22 cellular contexts compared by ENCODE assay signal in the genomic region with DNA sequence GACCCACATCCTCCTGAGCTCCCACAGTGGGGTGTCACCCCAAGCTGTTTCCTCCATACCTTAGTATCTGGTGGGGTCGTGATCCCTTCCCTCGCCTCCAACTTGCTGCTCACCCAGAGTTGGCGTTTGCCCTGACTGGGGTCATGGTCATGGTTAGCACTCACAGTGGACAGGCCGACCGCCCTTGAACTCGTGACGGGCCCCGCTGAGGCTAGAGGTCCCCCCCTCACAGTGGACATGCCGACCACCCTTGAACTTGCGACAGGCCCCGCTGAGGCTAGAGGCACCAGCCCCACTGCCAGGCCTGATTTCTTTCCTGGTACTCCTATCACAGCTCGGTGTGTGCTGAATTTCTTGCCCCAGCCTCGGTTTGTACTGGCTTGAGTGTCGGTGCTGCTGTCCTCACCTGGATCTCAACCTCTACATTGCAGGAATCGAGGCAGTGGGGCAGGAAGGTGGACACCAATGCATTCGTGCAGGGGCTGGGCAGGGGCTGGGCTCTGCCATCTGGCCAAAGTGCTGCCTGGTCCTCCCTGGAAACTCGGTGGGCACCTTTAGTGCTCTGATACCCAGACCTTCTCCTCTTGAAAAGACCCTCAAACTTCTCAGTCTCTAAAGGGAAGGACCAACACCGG. TPM values are rescaled to one million over a fixed set of nuclear protein-coding genes. Genes with fewer than 3 reads are reported as not detected.
A peak's percentile ranks its signal among the peaks of the same experiment; 100 is the strongest.
DNase-seq lines count a peak whose midpoint lies in the region; ATAC-seq, FAIRE-seq and TF ChIP-seq lines count a peak whose summit lies in the region.
"Had no signal": no experiment of that assay in that cellular context is flagged by ENCODE, and none has a peak within 500 bp of the region (broad histone marks: within the 10 kb centered on the region; RNA-seq: fewer than 3 reads in every experiment).

No MANE protein-coding gene starts in this region.

- peak; percentile 5 for ATAC-seq in stimulated activated effector memory CD8-positive, alpha-beta T cell treated with anti-CD3 and anti-CD28 coated beads, Interleukin-12 subunit alpha, Interleukin-12 subunit beta, amount 100 ng/mL, for 72 hours
- ATAC-seq in GM21526 (IDR thresholded peaks at IDR 0.05; ENCODE audit: low FRiP score, unreplicated experiment), result no peak
- ATAC-seq: GM23338, HCT116 had no signal

- no peaks in the 10 kb centered on the region for H3K4me1 Mint-ChIP-seq in stimulated activated effector memory CD8-positive, alpha-beta T cell treated with anti-CD3 and anti-CD28 coated beads, Interleukin-12 subunit alpha, Interleukin-12 subunit beta, amount 100 ng/mL, for 72 hours
- peaks cover 14 to 15% of the 10 kb centered on the region in 2 experiments for H3K4me1 Mint-ChIP-seq in H9
- H3K4me1 Mint-ChIP-seq: CD4-positive, CD25-positive, alpha-beta regulatory T cell; CD8-positive, alpha-beta memory T cell had no signal

- H3K27ac ChIP-seq in kidney (ENCODE audit: low read depth in 2 of 2, low read length in 2 of 2) (no peak overlapping the region), parathyroid adenoma (peak overlapping the region; percentile 99), H9 (ENCODE audit: insufficient read length, low read depth, low read length) (no peak overlapping the region)

- H4K5ac ChIP-seq in H9 (ENCODE audit: insufficient read length, low read depth, low read length), result no peak overlapping the region

- no peak overlapping the region for H2BK15ac ChIP-seq in H9 (ENCODE audit: low read depth, low read length)

- H2BK12ac ChIP-seq in H9 (ENCODE audit: insufficient read length, low read depth, low read length), result no peak overlapping the region

- no peak overlapping the region for H3K9ac ChIP-seq in kidney (ENCODE audit: low read length in 2 of 2)
- H3K9ac ChIP-seq in parathyroid adenoma, result no peak overlapping the region
- no peak overlapping the region for H3K9ac ChIP-seq in H9 (ENCODE audit: extremely low read depth, insufficient read length, low read length)

- TF ChIP-seq CTCF in kidney (IDR thresholded peaks at IDR 0.05; ENCODE audit: borderline replicate concordance, extremely low read depth, insufficient read depth), result no peak
- TF ChIP-seq CTCF in parathyroid adenoma (IDR thresholded peaks at IDR 0.05), result no peak
- TF ChIP-seq CTCF in H9 (conservative IDR thresholded peaks at IDR 0.05), result no peak
- no peak for TF ChIP-seq CTCF in GM10266 (IDR thresholded peaks at IDR 0.05; ENCODE audit: control insufficient read depth, insufficient read depth, low read depth, missing control alignments)

- H3K4ac ChIP-seq in H9 (ENCODE audit: low read depth, low read length), result no peak overlapping the region

- H3K56ac ChIP-seq in H9 (ENCODE audit: insufficient read length, low read depth, low read length), result no peak overlapping the region

- no peaks in the 10 kb centered on the region for H3K9me3 Mint-ChIP-seq in stimulated activated effector memory CD8-positive, alpha-beta T cell treated with anti-CD3 and anti-CD28 coated beads, Interleukin-12 subunit alpha, Interleukin-12 subunit beta, amount 100 ng/mL, for 72 hours
- no peaks in the 10 kb centered on the region for H3K9me3 Mint-ChIP-seq in H9
- H3K9me3 Mint-ChIP-seq: CD4-positive, CD25-positive, alpha-beta regulatory T cell; CD8-positive, alpha-beta memory T cell; GM23338 had no signal

- H2AFZ ChIP-seq in parathyroid adenoma (no peak overlapping the region), H9 (ENCODE audit: low read length) (no peak overlapping the region)
- H2AFZ ChIP-seq: GM23338 had no signal

- no peak overlapping the region for H3T11ph ChIP-seq in H9 (ENCODE audit: low read length)

- no peaks in the 10 kb centered on the region for H3K36me3 ChIP-seq in kidney (ENCODE audit: control insufficient read depth in 1 of 2, insufficient read depth in 2 of 2, low read length in 2 of 2)
- no peaks in the 10 kb centered on the region for H3K36me3 ChIP-seq in parathyroid adenoma (ENCODE audit: control insufficient read depth, insufficient read depth, low read length)
- H3K36me3 ChIP-seq: BE2C had no signal

- no peak overlapping the region for H2AK5ac ChIP-seq in H9 (ENCODE audit: insufficient read length, low read length)

- H3K79me2 ChIP-seq in parathyroid adenoma (no peaks in the 10 kb centered on the region), H9 (ENCODE audit: insufficient read depth, low read length) (no peaks in the 10 kb centered on the region)

- H2BK5ac ChIP-seq in H9 (ENCODE audit: insufficient read length, low read length), result no peak overlapping the region

- no peak overlapping the region for H2BK20ac ChIP-seq in H9 (ENCODE audit: low read depth, low read length, poor library complexity, severe bottlenecking)

- no peak overlapping the region for H4K8ac ChIP-seq in H9 (replicated peaks; ENCODE audit: insufficient read length, low read depth, low read length)

- H3K27me3 ChIP-seq in parathyroid adenoma (ENCODE audit: control insufficient read depth, insufficient read depth, low read length), result no peaks in the 10 kb centered on the region
- no peaks in the 10 kb centered on the region for H3K27me3 ChIP-seq in H9 (ENCODE audit: insufficient read depth, low read length)
- H3K27me3 ChIP-seq: BE2C had no signal

- DNase-seq in kidney (peak; percentile 66), H9 (no peak), GM10266 (ENCODE audit: extremely low spot score) (no peak)
- DNase-seq in stimulated activated effector memory CD8-positive, alpha-beta T cell treated with anti-CD3 and anti-CD28 coated beads, Interleukin-12 subunit alpha, Interleukin-12 subunit beta, amount 100 ng/mL, for 72 hours (ENCODE audit: low spot score in 2 of 2), result no peak
- DNase-seq: ACHN; BE2C; C1 segment of cervical spinal cord; CD4-positive, CD25-positive, alpha-beta regulatory T cell; COR-L47; DMS 273 treated with DMSO at 0.1 percent for 48 hours; DMS53; HFFc6 had no signal

- H4K91ac ChIP-seq in H9 (ENCODE audit: insufficient read length, low read depth, low read length), result no peak overlapping the region

- H3K9me3 ChIP-seq in kidney (ENCODE audit: control insufficient read depth in 1 of 2, low read length in 2 of 2), result no peaks in the 10 kb centered on the region
- no peaks in the 10 kb centered on the region for H3K9me3 ChIP-seq in parathyroid adenoma (ENCODE audit: control insufficient read depth, low read length)
- no peaks in the 10 kb centered on the region for H3K9me3 ChIP-seq in H9 (ENCODE audit: control insufficient read depth, low read depth, low read length)
- H3K9me3 ChIP-seq: BE2C had no signal

- no peaks in the 10 kb centered on the region for H3K23me2 ChIP-seq in H9 (ENCODE audit: insufficient read length, low read depth, low read length, poor library complexity, severe bottlenecking)

- no peaks in the 10 kb centered on the region for H4K20me1 ChIP-seq in H9 (ENCODE audit: control insufficient read depth, insufficient read depth, insufficient read length)

- no peak overlapping the region for H3K14ac ChIP-seq in H9 (ENCODE audit: insufficient read depth, low read length)

- no peaks in the 10 kb centered on the region for H3K36me3 Mint-ChIP-seq in stimulated activated effector memory CD8-positive, alpha-beta T cell treated with anti-CD3 and anti-CD28 coated beads, Interleukin-12 subunit alpha, Interleukin-12 subunit beta, amount 100 ng/mL, for 72 hours
- H3K36me3 Mint-ChIP-seq in H9 (ENCODE audit: insufficient read depth in 1 of 3, low read depth in 3 of 3), result no peaks in the 10 kb centered on the region
- H3K36me3 Mint-ChIP-seq: CD4-positive, CD25-positive, alpha-beta regulatory T cell; CD8-positive, alpha-beta memory T cell had no signal

- no peak overlapping the region for H3K27ac Mint-ChIP-seq in stimulated activated effector memory CD8-positive, alpha-beta T cell treated with anti-CD3 and anti-CD28 coated beads, Interleukin-12 subunit alpha, Interleukin-12 subunit beta, amount 100 ng/mL, for 72 hours
- H3K27ac Mint-ChIP-seq in H9, result peak overlapping the region in 1 of 3 experiments; percentile 40; a peak in 2 of 7 replicates
- H3K27ac Mint-ChIP-seq: CD4-positive, CD25-positive, alpha-beta regulatory T cell; CD8-positive, alpha-beta memory T cell; GM23338; HFFc6 had no signal

- intact Hi-C loops in kidney (cut with DNase I), result no loop called here

- H3K4me3 ChIP-seq in kidney (ENCODE audit: low read length in 2 of 2), result no peak overlapping the region
- H3K4me3 ChIP-seq in parathyroid adenoma (ENCODE audit: low read depth, low read length), result no peak overlapping the region
- H3K4me3 ChIP-seq: GM23338 had no signal

- no peaks in the 10 kb centered on the region for H3K79me1 ChIP-seq in H9 (ENCODE audit: insufficient read depth, low read depth, low read length, poor library complexity, severe bottlenecking)

- WGBS in H9 (ENCODE audit: extremely low coverage, insufficient read length, low lambda C conversion rate), result no CpG with 5 or more reads among the region's 18 CpGs

- H3K4me1 ChIP-seq in kidney (ENCODE audit: control insufficient read depth in 1 of 2, insufficient read depth in 1 of 2, low read depth in 1 of 2, low read length in 2 of 2) (no peaks in the 10 kb centered on the region), parathyroid adenoma (peaks cover 38% of the 10 kb centered on the region), H9 (ENCODE audit: insufficient read depth, low read length) (no peaks in the 10 kb centered on the region)
- H3K4me1 ChIP-seq: BE2C had no signal

- H3K27me3 Mint-ChIP-seq in H9 (ENCODE audit: low read depth), result peaks cover 1% of the 10 kb centered on the region; the same call in 1 of the 2 replicates
- H3K27me3 Mint-ChIP-seq: CD4-positive, CD25-positive, alpha-beta regulatory T cell had no signal

- H3K18ac ChIP-seq in H9 (ENCODE audit: insufficient read length, low read depth, low read length), result no peak overlapping the region

- no peak overlapping the region for H3K4me3 Mint-ChIP-seq in stimulated activated effector memory CD8-positive, alpha-beta T cell treated with anti-CD3 and anti-CD28 coated beads, Interleukin-12 subunit alpha, Interleukin-12 subunit beta, amount 100 ng/mL, for 72 hours
- no peak overlapping the region for H3K4me3 Mint-ChIP-seq in H9
- H3K4me3 Mint-ChIP-seq: CD4-positive, CD25-positive, alpha-beta regulatory T cell; CD8-positive, alpha-beta memory T cell; GM23338; HFFc6 had no signal

- FAIRE-seq in kidney (lab: Jason Lieb, UNC), result no peak
- FAIRE-seq: A204.1, G401.6, GM12892, GM18507, H54 had no signal

- H2BK120ac ChIP-seq in H9 (ENCODE audit: low read depth, low read length, poor library complexity, severe bottlenecking), result no peak overlapping the region

- no peak overlapping the region for H3K23ac ChIP-seq in H9 (ENCODE audit: insufficient read length, low read depth, low read length)

- H3K4me2 ChIP-seq in parathyroid adenoma (ENCODE audit: low read length) (no peak overlapping the region), H9 (ENCODE audit: insufficient read depth, insufficient read length, low read length) (no peak overlapping the region)
- H3K4me2 ChIP-seq: GM23338 had no signal

RNA-seq across cellular contexts. Expression of a gene that starts 37.5 kb away (rescaled TPM):
- total RNA-seq in kidney (5.5 TPM), H9 (2021) (6.6 and 8.6 TPM in 2 replicates)
- 2.7 TPM for polyA plus RNA-seq in kidney (ENCODE audit: insufficient read depth, low read depth, low replicate concordance)
- total RNA-seq: CD8-positive, alpha-beta memory T cell; GM23338; HFFc6 had no signal
- polyA plus RNA-seq: CD8-positive, alpha-beta memory T cell; GM23338 had no signal
